24 cellular contexts compared by ENCODE assay signal in the genomic region with DNA sequence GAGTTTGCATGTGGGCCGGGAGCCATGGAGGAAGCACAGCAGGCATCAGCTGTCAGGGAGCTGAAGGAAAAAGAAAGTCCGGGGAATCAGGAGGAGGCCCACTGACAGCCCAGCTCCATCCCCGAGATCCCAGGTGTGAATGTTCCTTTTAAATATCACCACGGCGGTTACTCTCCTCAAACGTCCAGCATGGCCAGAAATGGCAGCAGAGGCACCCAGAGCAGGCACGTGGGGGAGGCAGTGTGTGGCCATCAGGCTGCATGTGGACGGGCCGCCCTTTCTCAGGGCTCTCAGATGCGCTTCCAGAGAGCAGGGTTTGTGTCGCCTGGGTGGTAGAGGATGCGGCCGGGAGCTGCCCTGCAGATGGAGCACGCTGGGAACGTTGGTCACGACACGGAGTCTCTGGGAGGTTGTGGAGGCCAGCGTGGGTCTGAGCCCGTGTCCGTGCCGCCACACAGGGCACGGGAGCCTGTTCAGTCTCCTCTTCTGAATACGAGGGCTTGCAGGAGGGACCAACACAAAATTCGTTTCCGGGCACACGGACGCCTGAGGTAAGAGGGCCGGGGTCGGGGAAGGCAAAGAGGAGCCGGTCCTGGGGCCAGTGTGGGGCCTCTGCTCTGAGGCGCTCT. TPM values are rescaled to one million over a fixed set of nuclear protein-coding genes. Genes with fewer than 3 reads are reported as not detected.
"Had no signal": no experiment of that assay in that cellular context is flagged by ENCODE, and none has a peak within 500 bp of the region (broad histone marks: within the 10 kb centered on the region; RNA-seq: fewer than 3 reads in every experiment).

No MANE protein-coding gene starts in this region.

- H3K4me3 Mint-ChIP-seq: memory B cell; mesothelial cell of epicardium; natural killer cell; neural crest cell; stimulated activated naive CD8-positive, alpha-beta T cell treated with anti-CD3 and anti-CD28 coated beads, Interleukin-15, Interleukin-2, amounts not matched to agents 100 ng/mL and 50 ng/mL, for 24 hours; type B pancreatic cell had no signal

- H3K9me3 Mint-ChIP-seq: natural killer cell; stimulated activated naive CD8-positive, alpha-beta T cell treated with anti-CD3 and anti-CD28 coated beads, Interleukin-15, Interleukin-2, amounts not matched to agents 100 ng/mL and 50 ng/mL, for 24 hours had no signal

- H3K4me1 ChIP-seq: colonic mucosa, left lung, lower lobe of right lung, pancreas, psoas muscle had no signal

- ATAC-seq: left lung, natural killer cell, pancreas, psoas muscle had no signal

- H3K36me3 ChIP-seq: colonic mucosa, left lung, lower lobe of right lung, pancreas, thoracic aorta, uterus had no signal

- H3K36me3 Mint-ChIP-seq: memory B cell, natural killer cell had no signal

- DNase-seq: cerebellar nuclear complex; colonic mucosa; effector CD4-positive, alpha-beta T cell; foreskin melanocyte; hypothalamus; islet precursor cell; lower lobe of right lung; natural killer cell; nucleus accumbens; retina; small intestine; stimulated activated CD4-positive, alpha-beta T cell treated with anti-CD3 and anti-CD28 coated beads, Interleukin-2, amount 100 ng/mL, for 48 hours; uterus had no signal

- H3K4me3 ChIP-seq: colonic mucosa, left lung, lower lobe of right lung, pancreas, psoas muscle, thoracic aorta, uterus had no signal

- FAIRE-seq: pancreas, small intestine had no signal

- H3K27me3 ChIP-seq: colonic mucosa, pancreas, uterus had no signal

- H3K27ac ChIP-seq: colonic mucosa, left lung, lower lobe of right lung, pancreas, psoas muscle, thoracic aorta, uterus had no signal

- H3K9me3 ChIP-seq: colonic mucosa, lower lobe of right lung, pancreas, psoas muscle, thoracic aorta, uterus had no signal

- H3K27ac Mint-ChIP-seq: memory B cell; mesothelial cell of epicardium; natural killer cell; stimulated activated naive CD8-positive, alpha-beta T cell treated with anti-CD3 and anti-CD28 coated beads, Interleukin-15, Interleukin-2, amounts not matched to agents 100 ng/mL and 50 ng/mL, for 24 hours; type B pancreatic cell had no signal

- H3K4me1 Mint-ChIP-seq: memory B cell had no signal

RNA-seq across cellular contexts. Expression of a gene that starts 45.3 kb away (rescaled TPM):
- total RNA-seq: dermis microvascular lymphatic vessel endothelial cell, myocyte, natural killer cell had no signal
